In genomic region chr20:34706022-34706875, GRCh38 we compare ENCODE assay signal across 11 cellular contexts. TPM values are rescaled to one million over a fixed set of nuclear protein-coding genes. Genes with fewer than 3 reads are reported as not detected.
A peak's percentile ranks its signal among the peaks of the same experiment; 100 is the strongest.
DNase-seq lines count a peak whose midpoint lies in the region; ATAC-seq and TF ChIP-seq lines count a peak whose summit lies in the region.
"Had no signal": no experiment of that assay in that cellular context is flagged by ENCODE, and none has a peak within 500 bp of the region (broad histone marks: within the 10 kb centered on the region; RNA-seq: fewer than 3 reads in every experiment).

No MANE protein-coding gene starts in this region.

- no peaks in the 10 kb centered on the region for H3K9me3 Mint-ChIP-seq in T-cell
- no peaks in the 10 kb centered on the region for H3K9me3 Mint-ChIP-seq in activated T-cell treated with anti-CD3 and anti-CD28 coated beads, Interleukin-2, amount 50 U/mL, for 72 hours
- H3K9me3 Mint-ChIP-seq: activated naive CD4-positive, alpha-beta T cell treated with anti-CD3 and anti-CD28 coated beads, Interleukin-2, amount 50 U/mL, for 72 hours had no signal

- peak overlapping the region; percentile 1 to 91 for H3K27ac Mint-ChIP-seq in T-cell
- no peak overlapping the region for H3K27ac Mint-ChIP-seq in activated T-cell treated with anti-CD3 and anti-CD28 coated beads, Interleukin-2, amount 50 U/mL, for 72 hours
- H3K27ac Mint-ChIP-seq: activated naive CD4-positive, alpha-beta T cell treated with anti-CD3 and anti-CD28 coated beads, Interleukin-2, amount 50 U/mL, for 72 hours had no signal

- peak overlapping the region in 3 of 10 experiments; percentile 75 to 88 (median 86); a peak in 5 of 20 replicates for H3K4me3 ChIP-seq in BLaER1 treated with 17β-estradiol and CSF1 and Interleukin-3, amounts not matched to agents 10 nM and 100 nM
- peak overlapping the region; percentile 76 for H3K4me3 ChIP-seq in right cardiac atrium (ENCODE audit: low read length)
- no peak overlapping the region for H3K4me3 ChIP-seq in psoas muscle

- POLR2A ChIA-PET in T-cell (lab: Charles Lee) = interaction anchor here in 1 of 2 donors (0.6 kb wide), 1 partner anchor 1091 kb away, joined by 5 read pairs; no protein-coding TSS in a partner anchor

- H3K9me3 ChIP-seq in BLaER1 treated with 17β-estradiol and CSF1 and Interleukin-3, amounts not matched to agents 10 nM and 100 nM (replicated peaks in 1 of 11) = no peaks in the 10 kb centered on the region
- H3K9me3 ChIP-seq in right cardiac atrium (ENCODE audit: control insufficient read depth, low read length) (no peaks in the 10 kb centered on the region), psoas muscle (no peaks in the 10 kb centered on the region)

- CTCF ChIA-PET in T-cell (lab: Charles Lee) = no interaction called here

- H3K27me3 Mint-ChIP-seq in T-cell = peaks cover 5 to 6% of the 10 kb centered on the region in 2 donors
- H3K27me3 Mint-ChIP-seq in activated T-cell treated with anti-CD3 and anti-CD28 coated beads, Interleukin-2, amount 50 U/mL, for 72 hours (ENCODE audit: low read depth) = peaks cover 25% of the 10 kb centered on the region

- peaks cover 26 to 39% (median 34%) of the 10 kb centered on the region in 3 donors for H3K4me1 Mint-ChIP-seq in T-cell
- H3K4me1 Mint-ChIP-seq in activated T-cell treated with anti-CD3 and anti-CD28 coated beads, Interleukin-2, amount 50 U/mL, for 72 hours (ENCODE audit: low read depth) = peaks cover 39% of the 10 kb centered on the region

- ATAC-seq in T-cell (replicated peaks in 1 of 4) (no peak), right cardiac atrium (no peak), psoas muscle (no peak), left colon (no peak)
- no peak for ATAC-seq in activated T-cell treated with anti-CD3 and anti-CD28 coated beads, Interleukin-2, amount 50 U/mL, for 72 hours (replicated peaks in 1 of 2)
- ATAC-seq: activated naive CD4-positive, alpha-beta T cell treated with anti-CD3 and anti-CD28 coated beads, Interleukin-2, amount 50 U/mL, for 72 hours had no signal

- H3K27ac ChIP-seq in BLaER1 treated with 17β-estradiol and CSF1 and Interleukin-3, amounts not matched to agents 10 nM and 100 nM = peak overlapping the region in 3 of 11 experiments; percentile 17 to 100 (median 92); a peak in 1 of 22 replicates
- H3K27ac ChIP-seq in right cardiac atrium (ENCODE audit: low read length) (peak overlapping the region; percentile 97), psoas muscle (peak overlapping the region; percentile 100)

- H3K36me3 Mint-ChIP-seq in T-cell = no peaks in the 10 kb centered on the region
- peaks cover 1 to 4% of the 10 kb centered on the region in 2 donors for H3K36me3 Mint-ChIP-seq in activated T-cell treated with anti-CD3 and anti-CD28 coated beads, Interleukin-2, amount 50 U/mL, for 72 hours (ENCODE audit: insufficient read depth in 2 of 2)
- H3K36me3 Mint-ChIP-seq: activated naive CD4-positive, alpha-beta T cell treated with anti-CD3 and anti-CD28 coated beads, Interleukin-2, amount 50 U/mL, for 72 hours had no signal

- peaks cover 0 to 2% (median 0%) of the 10 kb centered on the region in 11 experiments; a peak in 1 of 22 replicates for H3K36me3 ChIP-seq in BLaER1 treated with 17β-estradiol and CSF1 and Interleukin-3, amounts not matched to agents 10 nM and 100 nM
- H3K36me3 ChIP-seq in psoas muscle (ENCODE audit: insufficient read depth in 1 of 2, low read depth in 1 of 2) = no peaks in the 10 kb centered on the region

- 76% methylated on average over 3 of the region's 3 CpGs for WGBS in right cardiac atrium
- WGBS in psoas muscle, 3 donors = 64 to 79% (median 78%) methylated on average over 3 of the region's 3 CpGs

- H4K20me1 ChIP-seq in BLaER1 treated with 17β-estradiol and CSF1 and Interleukin-3, amounts not matched to agents 10 nM and 100 nM = peaks cover 12 to 37% (median 14%) of the 10 kb centered on the region in 11 experiments; a peak in 17 of 22 replicates

- no peak for TF ChIP-seq CTCF in psoas muscle (IDR thresholded peaks at IDR 0.05)

- intact Hi-C loops in right cardiac atrium (cut with DNase I) = loop anchor here in 3 of 4 donors (5.0 to 10.0 kb wide), 3 partner anchors 121 to 169 kb away; no protein-coding TSS in a partner anchor
- intact Hi-C loops in psoas muscle (cut with DNase I) = loop anchor here (2.0 to 10.0 kb wide), 5 partner anchors 125 to 391 kb away; partner anchors contain the start of gene MAP1LC3A (in 1 of the 2)
- intact Hi-C loops in left colon (cut with DNase I, micrococcal nuclease) = no loop called here

- peak overlapping the region in 1 of 3 donors; percentile 85 for H3K4me3 Mint-ChIP-seq in T-cell
- no peak overlapping the region for H3K4me3 Mint-ChIP-seq in activated T-cell treated with anti-CD3 and anti-CD28 coated beads, Interleukin-2, amount 50 U/mL, for 72 hours

- DNase-seq in T-cell = no peak
- DNase-seq in right cardiac atrium = no peak
- no peak for DNase-seq in psoas muscle
- DNase-seq in SK-N-DZ (ENCODE audit: low spot score) = no peak
- DNase-seq in HCEC 1CT = no peak
- no peak for DNase-seq in activated T-cell treated with anti-CD3 and anti-CD28 coated beads, Interleukin-2, amount 50 U/mL, for 72 hours
- no peak for DNase-seq in left colon
- DNase-seq: NCI-H187; stimulated activated CD4-positive, alpha-beta T cell treated with anti-CD3 and anti-CD28 coated beads, Interleukin-12 subunit alpha, Interleukin-12 subunit beta, amount 100 ng/mL, for 4 hours had no signal

- H3K4me1 ChIP-seq in BLaER1 treated with 17β-estradiol and CSF1 and Interleukin-3, amounts not matched to agents 10 nM and 100 nM = peaks cover 55 to 73% (median 70%) of the 10 kb centered on the region in 10 experiments
- H3K4me1 ChIP-seq in right cardiac atrium (ENCODE audit: control insufficient read depth, insufficient read depth, low read length) (peaks cover 3% of the 10 kb centered on the region), psoas muscle (peaks cover 30% of the 10 kb centered on the region)

- peak overlapping the region in 9 of 11 experiments; percentile 38 to 100 (median 94); a peak in 9 of 22 replicates for H3K9ac ChIP-seq in BLaER1 treated with 17β-estradiol and CSF1 and Interleukin-3, amounts not matched to agents 10 nM and 100 nM

- H3K27me3 ChIP-seq in BLaER1 treated with 17β-estradiol and CSF1 and Interleukin-3, amounts not matched to agents 10 nM and 100 nM = peaks cover 0 to 10% (median 7%) of the 10 kb centered on the region in 11 experiments; a peak in 9 of 22 replicates
- H3K27me3 ChIP-seq in right cardiac atrium (ENCODE audit: control insufficient read depth, insufficient read depth) (no peaks in the 10 kb centered on the region), psoas muscle (ENCODE audit: insufficient read depth in 3 of 3, low read length in 2 of 3) (no peaks in the 10 kb centered on the region)

- H3K4me2 ChIP-seq in BLaER1 treated with 17β-estradiol and CSF1 and Interleukin-3, amounts not matched to agents 10 nM and 100 nM = peak overlapping the region; percentile 92 to 99 (median 97)

RNA-seq across cellular contexts. Expression of gene TP53INP2, which starts 2.1 kb away (rescaled TPM):
- 10 to 100 TPM in 2 of 5 donors, 1 to 10 TPM in 3; 1.3 to 56.7 (median 1.9) TPM for total RNA-seq in T-cell
- total RNA-seq in right cardiac atrium = 100 to 1,000 TPM in 2 of 4 donors, 10 to 100 TPM in 2; 72.7 to 133 (median 113) TPM
- 72.0 TPM for polyA plus RNA-seq in right cardiac atrium
- 10 to 100 TPM; 22.2 to 37.4 (median 27.8) TPM for total RNA-seq in psoas muscle
- polyA plus RNA-seq in psoas muscle = 10 to 100 TPM; 20.5 to 42.8 (median 23.8) TPM
- polyA plus RNA-seq in SK-N-DZ (2014; cell fraction: cytosol; rRNA removed) = 13.1 and 17.0 TPM in 2 replicates
- 8.1 and 14.3 TPM in 2 replicates for polyA plus RNA-seq in SK-N-DZ (2014; cell fraction: nucleus; rRNA removed)
- 10 to 100 TPM in 1 of 2 donors, 1 to 10 TPM in 1; 9.9 to 10.2 TPM for total RNA-seq in activated T-cell treated with anti-CD3 and anti-CD28 coated beads, Interleukin-2, amount 50 U/mL, for 72 hours
- total RNA-seq in left colon = 100 to 1,000 TPM in 1 of 2 donors, 10 to 100 TPM in 1; 72.9 to 111 TPM

RNA-seq across cellular contexts. Expression of gene PIGU, which starts 29.4 kb away (rescaled TPM):
- total RNA-seq in T-cell (10 to 100 TPM in 4 of 5 donors, 1 to 10 TPM in 1; 8.6 to 17.1 (median 13.6) TPM), right cardiac atrium (10 to 100 TPM; 11.6 to 14.4 (median 13.6) TPM), psoas muscle (10 to 100 TPM in 3 of 4 donors, 1 to 10 TPM in 1; 9.5 to 15.0 (median 10.6) TPM), left colon (10 to 100 TPM; 20.7 to 26.4 TPM)
- polyA plus RNA-seq in right cardiac atrium (18.9 TPM), psoas muscle (10 to 100 TPM; 16.4 to 34.2 (median 17.1) TPM)
- 41.5 and 43.8 TPM in 2 replicates for polyA plus RNA-seq in SK-N-DZ (2014; cell fraction: cytosol; rRNA removed)
- 18.2 and 32.8 TPM in 2 replicates for polyA plus RNA-seq in SK-N-DZ (2014; cell fraction: nucleus; rRNA removed)
- total RNA-seq in activated T-cell treated with anti-CD3 and anti-CD28 coated beads, Interleukin-2, amount 50 U/mL, for 72 hours = 10 to 100 TPM; 20.7 to 25.2 TPM

Comparison
In these comparisons a context has a peak if more than half of its experiments do, and no peak if none do; other contexts are left out.
1. intact Hi-C loops: an anchor here in right cardiac atrium (5.0 to 10.0 kb wide) and psoas muscle (2.0 to 10.0 kb wide); none called in left colon.